ENCODE assay signal across 7 cellular contexts in genomic region chr10:62082729-62083412, GRCh38.
A peak's percentile ranks its signal among the peaks of the same experiment; 100 is the strongest.
DNase-seq lines count a peak whose midpoint lies in the region; ATAC-seq and TF ChIP-seq lines count a peak whose summit lies in the region.

No MANE protein-coding gene starts in this region.

- H3K27me3 Mint-ChIP-seq in T-helper 17 cell: no peaks in the 10 kb centered on the region
- H3K27me3 Mint-ChIP-seq in endodermal cell (ENCODE audit: insufficient read depth): no peaks in the 10 kb centered on the region
- H3K27me3 Mint-ChIP-seq in nephron (ENCODE audit: low read depth): no peaks in the 10 kb centered on the region

- TF ChIP-seq CTCF in endodermal cell (conservative IDR thresholded peaks at IDR 0.05) (no peak), nephron (IDR thresholded peaks at IDR 0.05; ENCODE audit: unreplicated experiment in 3 of 3) (no peak)

- no peaks in the 10 kb centered on the region for H3K27me3 ChIP-seq in endodermal cell (ENCODE audit: control insufficient read depth, insufficient read depth, low read length, poor library complexity, severe bottlenecking)

- H3K27ac Mint-ChIP-seq in T-helper 17 cell: peak overlapping the region; percentile 95
- no peak overlapping the region for H3K27ac Mint-ChIP-seq in endodermal cell
- H3K27ac Mint-ChIP-seq in nephron: peak overlapping the region; percentile 86 to 93 (median 92)

- peak; percentile 53 for ATAC-seq in GM19043 (IDR thresholded peaks at IDR 0.05; ENCODE audit: low read depth, unreplicated experiment)
- ATAC-seq in HG03039 (IDR thresholded peaks at IDR 0.05; ENCODE audit: unreplicated experiment): peak; percentile 40
- peak; percentile 82 for ATAC-seq in T-helper 17 cell
- ATAC-seq in GM18873 (IDR thresholded peaks at IDR 0.05; ENCODE audit: low FRiP score, unreplicated experiment): no peak

- no peaks in the 10 kb centered on the region for H3K36me3 ChIP-seq in endodermal cell (ENCODE audit: control insufficient read depth, insufficient read depth, low read length)

- no peaks in the 10 kb centered on the region for H3K9me3 Mint-ChIP-seq in endodermal cell
- H3K9me3 Mint-ChIP-seq in nephron: no peaks in the 10 kb centered on the region

- H3K27ac ChIP-seq in endodermal cell (ENCODE audit: low read depth, low read length): peak overlapping the region; percentile 27

- no peaks in the 10 kb centered on the region for H3K36me3 Mint-ChIP-seq in T-helper 17 cell (ENCODE audit: low read depth)
- H3K36me3 Mint-ChIP-seq in endodermal cell (ENCODE audit: low read depth): peaks cover 7% of the 10 kb centered on the region
- H3K36me3 Mint-ChIP-seq in nephron (ENCODE audit: low read depth): peaks cover 45% of the 10 kb centered on the region

- DNase-seq in T-helper 17 cell (peak in 1 of 3 donors; percentile 22), endodermal cell (no peak), HK-2 (ENCODE audit: unreplicated experiment) (no peak)

- H3K4me3 Mint-ChIP-seq in T-helper 17 cell (peak overlapping the region; percentile 84), endodermal cell (no peak overlapping the region), nephron (peak overlapping the region in 2 of 3 experiments; percentile 3)

- H3K4me1 ChIP-seq in endodermal cell (ENCODE audit: control insufficient read depth, insufficient read depth, low read length): no peaks in the 10 kb centered on the region

- H3K9ac ChIP-seq in endodermal cell (ENCODE audit: extremely low read depth, low read length, poor library complexity, severe bottlenecking): no peak overlapping the region

- H3K4me1 Mint-ChIP-seq in T-helper 17 cell (peaks cover 18% of the 10 kb centered on the region), endodermal cell (no peaks in the 10 kb centered on the region), nephron (peaks cover 57% of the 10 kb centered on the region)

- WGBS in endodermal cell (ENCODE audit: insufficient coverage in 1 of 2, insufficient read length in 1 of 2), 2 experiments: 93% methylated on average over 7 of the region's 7 CpGs; no CpG with 5 or more reads in 1 of the 2 experiments

- H3K4me3 ChIP-seq in endodermal cell (ENCODE audit: low read length): no peak overlapping the region

- H3K9me3 ChIP-seq in T-helper 17 cell (ENCODE audit: control insufficient read depth, low read length, poor library complexity, severe bottlenecking): no peaks in the 10 kb centered on the region
- H3K9me3 ChIP-seq in endodermal cell (ENCODE audit: control insufficient read depth, low read length): no peaks in the 10 kb centered on the region
